In genomic region chr17:384622-385194, GRCh38 we compare ENCODE assay signal across 8 cellular contexts. TPM values are rescaled to one million over a fixed set of nuclear protein-coding genes. Genes with fewer than 3 reads are reported as not detected.
DNase-seq lines count a peak whose midpoint lies in the region; ATAC-seq and TF ChIP-seq lines count a peak whose summit lies in the region.

No MANE protein-coding gene starts in this region.

- no peak for ATAC-seq in stimulated activated effector memory CD8-positive, alpha-beta T cell treated with anti-CD3 and anti-CD28 coated beads, Interleukin-12 subunit alpha, Interleukin-12 subunit beta, amount 100 ng/mL, for 72 hours
- ATAC-seq in left lobe of liver: no peak

- H3K36me3 ChIP-seq in kidney epithelial cell (ENCODE audit: control insufficient read depth, insufficient read depth, low read length): no peaks in the 10 kb centered on the region

- no peaks in the 10 kb centered on the region for H3K27me3 ChIP-seq in kidney epithelial cell (ENCODE audit: control insufficient read depth, insufficient read depth, low read length)

- no peak for TF ChIP-seq CTCF in HFFc6 (IDR thresholded peaks at IDR 0.05)
- no peak for TF ChIP-seq CTCF in kidney epithelial cell (IDR thresholded peaks at IDR 0.05; ENCODE audit: insufficient read depth, low read length, poor library complexity, severe bottlenecking)

- DNase-seq in HFFc6: no peak
- DNase-seq in activated naive CD8-positive, alpha-beta T cell treated with anti-CD3 and anti-CD28 coated beads for 36 hours: no peak
- DNase-seq in kidney epithelial cell (ENCODE audit: low read depth): no peak
- no peak for DNase-seq in stimulated activated effector memory CD8-positive, alpha-beta T cell treated with anti-CD3 and anti-CD28 coated beads, Interleukin-12 subunit alpha, Interleukin-12 subunit beta, amount 100 ng/mL, for 72 hours (ENCODE audit: low spot score in 2 of 2)
- DNase-seq in NCI-H446 (lab: John Stamatoyannopoulos, UW): no peak
- no peak for DNase-seq in left lobe of liver (ENCODE audit: low spot score)
- no peak for DNase-seq in central memory CD4-positive, alpha-beta T cell
- no peak for DNase-seq in hypothalamus (lab: John Stamatoyannopoulos, UW)

- peak overlapping the region; percentile 35 for H3K4me3 ChIP-seq in kidney epithelial cell (ENCODE audit: low read depth, low read length)

- H3K9me3 Mint-ChIP-seq in HFFc6: peaks cover 5% of the 10 kb centered on the region; the same call in 1 of the 2 replicates
- H3K9me3 Mint-ChIP-seq in activated naive CD8-positive, alpha-beta T cell treated with anti-CD3 and anti-CD28 coated beads for 36 hours: no peaks in the 10 kb centered on the region
- H3K9me3 Mint-ChIP-seq in stimulated activated effector memory CD8-positive, alpha-beta T cell treated with anti-CD3 and anti-CD28 coated beads, Interleukin-12 subunit alpha, Interleukin-12 subunit beta, amount 100 ng/mL, for 72 hours: peaks cover 2% of the 10 kb centered on the region

- peak overlapping the region; percentile 69; the same call in 1 of the 2 replicates for H3K4me3 Mint-ChIP-seq in HFFc6
- H3K4me3 Mint-ChIP-seq in activated naive CD8-positive, alpha-beta T cell treated with anti-CD3 and anti-CD28 coated beads for 36 hours: peak overlapping the region; percentile 18
- peak overlapping the region; percentile 64 for H3K4me3 Mint-ChIP-seq in stimulated activated effector memory CD8-positive, alpha-beta T cell treated with anti-CD3 and anti-CD28 coated beads, Interleukin-12 subunit alpha, Interleukin-12 subunit beta, amount 100 ng/mL, for 72 hours

- H3K4me1 Mint-ChIP-seq in HFFc6 (ENCODE audit: low read depth): peaks cover 22% of the 10 kb centered on the region
- peaks cover 12% of the 10 kb centered on the region for H3K4me1 Mint-ChIP-seq in activated naive CD8-positive, alpha-beta T cell treated with anti-CD3 and anti-CD28 coated beads for 36 hours
- H3K4me1 Mint-ChIP-seq in stimulated activated effector memory CD8-positive, alpha-beta T cell treated with anti-CD3 and anti-CD28 coated beads, Interleukin-12 subunit alpha, Interleukin-12 subunit beta, amount 100 ng/mL, for 72 hours: peaks cover 27% of the 10 kb centered on the region

- H3K27me3 Mint-ChIP-seq in HFFc6 (ENCODE audit: insufficient read depth): peaks cover 6% of the 10 kb centered on the region
- H3K27me3 Mint-ChIP-seq in activated naive CD8-positive, alpha-beta T cell treated with anti-CD3 and anti-CD28 coated beads for 36 hours: peaks cover 10% of the 10 kb centered on the region

- H3K27ac Mint-ChIP-seq in HFFc6: no peak overlapping the region
- H3K27ac Mint-ChIP-seq in activated naive CD8-positive, alpha-beta T cell treated with anti-CD3 and anti-CD28 coated beads for 36 hours: no peak overlapping the region
- H3K27ac Mint-ChIP-seq in stimulated activated effector memory CD8-positive, alpha-beta T cell treated with anti-CD3 and anti-CD28 coated beads, Interleukin-12 subunit alpha, Interleukin-12 subunit beta, amount 100 ng/mL, for 72 hours: no peak overlapping the region

- no peaks in the 10 kb centered on the region for H3K36me3 Mint-ChIP-seq in HFFc6 (ENCODE audit: low read depth)
- no peaks in the 10 kb centered on the region for H3K36me3 Mint-ChIP-seq in activated naive CD8-positive, alpha-beta T cell treated with anti-CD3 and anti-CD28 coated beads for 36 hours
- peaks cover 18% of the 10 kb centered on the region for H3K36me3 Mint-ChIP-seq in stimulated activated effector memory CD8-positive, alpha-beta T cell treated with anti-CD3 and anti-CD28 coated beads, Interleukin-12 subunit alpha, Interleukin-12 subunit beta, amount 100 ng/mL, for 72 hours

RNA-seq across cellular contexts. Expression of gene RPH3AL, which starts 32.1 kb away (rescaled TPM):
- 1 to 10 TPM; 1.4 to 2.4 (median 2.0) TPM for total RNA-seq in HFFc6 (2021; fragmentation: NEBNext Ultra II Directional; extraction: Animal tissue kit (Norgen Biotek cat#: 25700))
- total RNA-seq in activated naive CD8-positive, alpha-beta T cell treated with anti-CD3 and anti-CD28 coated beads for 36 hours: 1 to 10 TPM in 1 of 2 experiments, under 1 TPM in 1; 0.64 to 1.2 TPM
- total RNA-seq in kidney epithelial cell (15.1 and 22.4 TPM in 2 replicates), left lobe of liver (87.4 TPM)

Comparison
In these comparisons a context has a peak if more than half of its experiments do, and no peak if none do; other contexts are left out.
1. H3K4me3 Mint-ChIP-seq: peak in every context shown above with its lines; median percentile 69 in HFFc6; 64 in stimulated activated effector memory CD8-positive, alpha-beta T cell treated with anti-CD3 and anti-CD28 coated beads, Interleukin-12 subunit alpha, Interleukin-12 subunit beta, amount 100 ng/mL, for 72 hours; 18 in activated naive CD8-positive, alpha-beta T cell treated with anti-CD3 and anti-CD28 coated beads for 36 hours.